ENCODE assay signal across 11 cellular contexts in genomic region chr3:129312671-129313414, GRCh38. TPM values are rescaled to one million over a fixed set of nuclear protein-coding genes. Genes with fewer than 3 reads are reported as not detected.
DNase-seq lines count a peak whose midpoint lies in the region; ATAC-seq and TF ChIP-seq lines count a peak whose summit lies in the region.
"Had no signal": no experiment of that assay in that cellular context is flagged by ENCODE, and none has a peak within 500 bp of the region (broad histone marks: within the 10 kb centered on the region; RNA-seq: fewer than 3 reads in every experiment).

No MANE protein-coding gene starts in this region.

- H3K4me3 Mint-ChIP-seq in activated CD4-positive, alpha-beta memory T cell treated with anti-CD3 and anti-CD28 coated beads for 36 hours: no peak overlapping the region
- peak overlapping the region in 4 of 5 donors; percentile 9 to 92 (median 28) for H3K4me3 Mint-ChIP-seq in immature natural killer cell

- TF ChIP-seq CTCF in left ventricle myocardium inferior (IDR thresholded peaks at IDR 0.05; ENCODE audit: borderline replicate concordance) (no peak), vagina (IDR thresholded peaks at IDR 0.05) (no peak)

- CTCF ChIA-PET in activated CD4-positive, alpha-beta memory T cell treated with anti-CD3 and anti-CD28 coated beads for 36 hours (lab: Charles Lee): interaction anchor here (0.9 kb wide), 1 partner anchor 343 kb away, joined by 3 read pairs; no protein-coding TSS in a partner anchor

- H3K9me3 ChIP-seq in left ventricle myocardium inferior (replicated peaks) (no peaks in the 10 kb centered on the region), vagina (no peaks in the 10 kb centered on the region)
- H3K9me3 ChIP-seq: SJSA1 had no signal

- H3K27ac ChIP-seq in left ventricle myocardium inferior (replicated peaks) (peak overlapping the region; percentile 96), vagina (peak overlapping the region; percentile 97)
- H3K27ac ChIP-seq: SJSA1 had no signal

- TF ChIP-seq POLR2A in vagina (IDR thresholded peaks at IDR 0.05): no peak

- no peaks in the 10 kb centered on the region for H3K9me3 Mint-ChIP-seq in activated CD4-positive, alpha-beta memory T cell treated with anti-CD3 and anti-CD28 coated beads for 36 hours
- no peaks in the 10 kb centered on the region for H3K9me3 Mint-ChIP-seq in immature natural killer cell

- peaks cover 47% of the 10 kb centered on the region for H3K4me1 ChIP-seq in left ventricle myocardium inferior
- peaks cover 34% of the 10 kb centered on the region for H3K4me1 ChIP-seq in vagina

- H3K27me3 Mint-ChIP-seq in activated CD4-positive, alpha-beta memory T cell treated with anti-CD3 and anti-CD28 coated beads for 36 hours: no peaks in the 10 kb centered on the region
- peaks cover 1 to 10% (median 2%) of the 10 kb centered on the region in 3 donors for H3K27me3 Mint-ChIP-seq in immature natural killer cell (ENCODE audit: low read depth in 3 of 3)

- intact Hi-C loops in left ventricle myocardium inferior (cut with micrococcal nuclease) (no loop called here), Right ventricle myocardium inferior (cut with DNase I) (no loop called here), vagina (cut with DNase I) (loop anchor here (10.0 kb wide), 1 partner anchor 138 kb away; no protein-coding TSS in a partner anchor)
- intact Hi-C loops in activated CD4-positive, alpha-beta memory T cell treated with anti-CD3 and anti-CD28 coated beads for 36 hours (cut with micrococcal nuclease): no loop called here

- H3K36me3 ChIP-seq in left ventricle myocardium inferior (no peaks in the 10 kb centered on the region), vagina (no peaks in the 10 kb centered on the region)

- H3K27me3 ChIP-seq in left ventricle myocardium inferior (ENCODE audit: low read depth) (no peaks in the 10 kb centered on the region), vagina (no peaks in the 10 kb centered on the region)

- H3K27ac Mint-ChIP-seq in activated CD4-positive, alpha-beta memory T cell treated with anti-CD3 and anti-CD28 coated beads for 36 hours: peak overlapping the region; percentile 3
- peak overlapping the region in 4 of 6 donors; percentile 46 to 79 (median 62) for H3K27ac Mint-ChIP-seq in immature natural killer cell

- ATAC-seq in Right ventricle myocardium inferior (no peak), HG03378 (IDR thresholded peaks at IDR 0.05; ENCODE audit: unreplicated experiment) (no peak)

- H3K4me3 ChIP-seq in left ventricle myocardium inferior (no peak overlapping the region), vagina (no peak overlapping the region)

- peaks cover 8% of the 10 kb centered on the region for H3K36me3 Mint-ChIP-seq in activated CD4-positive, alpha-beta memory T cell treated with anti-CD3 and anti-CD28 coated beads for 36 hours
- no peaks in the 10 kb centered on the region for H3K36me3 Mint-ChIP-seq in immature natural killer cell

- H3K4me1 Mint-ChIP-seq in activated CD4-positive, alpha-beta memory T cell treated with anti-CD3 and anti-CD28 coated beads for 36 hours (ENCODE audit: low read depth): peaks cover 33% of the 10 kb centered on the region
- peaks cover 30 to 40% of the 10 kb centered on the region in 2 donors for H3K4me1 Mint-ChIP-seq in immature natural killer cell

- DNase-seq in left ventricle myocardium inferior (no peak), Right ventricle myocardium inferior (ENCODE audit: missing footprints) (no peak), immature natural killer cell (no peak), vagina (ENCODE audit: extremely low spot score in 2 of 2) (no peak), COLO829 (ENCODE audit: low spot score) (no peak), NCI-H1048 (lab: John Stamatoyannopoulos, UW) (no peak)
- no peak for DNase-seq in activated CD4-positive, alpha-beta memory T cell treated with anti-CD3 and anti-CD28 coated beads for 36 hours
- DNase-seq: activated effector memory CD4-positive, alpha-beta T cell treated with Interleukin-2 at 50 U/mL for 16 hours; NCI-H1092 treated with DMSO at 0.1 percent for 48 hours had no signal

- POLR2A ChIA-PET in activated CD4-positive, alpha-beta memory T cell treated with anti-CD3 and anti-CD28 coated beads for 36 hours (lab: Charles Lee): interaction anchor here (0.6 to 2.6 kb wide), 5 partner anchors 34 to 286 kb away, joined by 3 to 13 read pairs (median 3); partner anchors contain the start of gene HMCES

RNA-seq across cellular contexts. Expression of gene HMCES, which starts 34.2 kb away (rescaled TPM):
- total RNA-seq in left ventricle myocardium inferior: 38.5 TPM
- total RNA-seq in Right ventricle myocardium inferior: 42.3 TPM
- 10 to 100 TPM; 58.4 to 61.5 TPM for total RNA-seq in activated CD4-positive, alpha-beta memory T cell treated with anti-CD3 and anti-CD28 coated beads for 36 hours
- polyA plus RNA-seq in immature natural killer cell: 100 to 1,000 TPM in 1 of 3 donors, 10 to 100 TPM in 2; 58.6 to 111 (median 78.1) TPM
- 16.9 TPM for total RNA-seq in vagina
